In genomic region chr3:194687638-194688206, GRCh38 we compare ENCODE assay signal across 8 cellular contexts. TPM values are rescaled to one million over a fixed set of nuclear protein-coding genes. Genes with fewer than 3 reads are reported as not detected.
DNase-seq lines count a peak whose midpoint lies in the region; TF ChIP-seq lines count a peak whose summit lies in the region.

No MANE protein-coding gene starts in this region.

- DNase-seq in DMS79 (lab: John Stamatoyannopoulos, UW) (peak; percentile 74), HFF-Myc (ENCODE audit: extremely low read depth, low read depth) (no peak), NOMO-1 treated with DMSO at 0.1 percent for 48 hours (lab: John Stamatoyannopoulos, UW; ENCODE audit: unreplicated experiment) (peak; percentile 90), fibroblast of villous mesenchyme (ENCODE audit: low read depth) (peak; percentile 78), neural progenitor cell (ENCODE audit: low spot score) (peak; percentile 96), suprapubic skin (ENCODE audit: low spot score in 2 of 2) (peak; percentile 83 to 85), NCI-H1105 treated with DMSO at 0.1 percent for 48 hours (lab: John Stamatoyannopoulos, UW) (no peak)
- DNase-seq in activated T-helper 1 cell treated with anti-CD3 and anti-CD28 coated beads, Interleukin-12 subunit alpha, Interleukin-12 subunit beta, Interleukin-2, Interleukin-4 antibody, amounts not matched to agents 30 ng/mL and 10 ng/mL and 1 ng/mL, durations not matched to agents 14 hours and 24 hours and 36 hours (ENCODE audit: low spot score) = peak; percentile 68

- no peak overlapping the region for H3K27ac Mint-ChIP-seq in activated T-helper 1 cell treated with anti-CD3 and anti-CD28 coated beads, Interleukin-12 subunit alpha, Interleukin-12 subunit beta, Interleukin-2, Interleukin-4 antibody, amounts not matched to agents 30 ng/mL and 10 ng/mL and 1 ng/mL, durations not matched to agents 14 hours and 24 hours and 36 hours
- H3K27ac Mint-ChIP-seq in neural progenitor cell = no peak overlapping the region

- H3F3A ChIP-seq in neural progenitor cell (ENCODE audit: low read depth) = peaks cover 19% of the 10 kb centered on the region

- H3K27me3 ChIP-seq in neural progenitor cell (peaks cover 39% of the 10 kb centered on the region), suprapubic skin (peaks cover 4% of the 10 kb centered on the region)

- H3K27ac ChIP-seq in neural progenitor cell (no peak overlapping the region), suprapubic skin (peak overlapping the region; percentile 69)

- no peak overlapping the region for H3K9ac ChIP-seq in neural progenitor cell

- intact Hi-C loops in activated T-helper 1 cell treated with anti-CD3 and anti-CD28 coated beads, Interleukin-12 subunit alpha, Interleukin-12 subunit beta, Interleukin-2, Interleukin-4 antibody, amounts not matched to agents 30 ng/mL and 10 ng/mL and 1 ng/mL, durations not matched to agents 14 hours and 24 hours and 36 hours (cut with micrococcal nuclease) = loop anchor here (5.0 kb wide), 6 partner anchors 220 to 855 kb away; partner anchors contain the start of genes ACAP2 and PPP1R2

- peak; percentile 23 for TF ChIP-seq CTCF in HFF-Myc (IDR thresholded peaks at IDR 0.05; ENCODE audit: low read depth, low read length, missing control alignments)
- TF ChIP-seq CTCF in fibroblast of villous mesenchyme (IDR thresholded peaks at IDR 0.05; ENCODE audit: insufficient read depth, low read depth, low read length) = peak; percentile 32
- TF ChIP-seq CTCF in neural progenitor cell (IDR thresholded peaks at IDR 0.05) = peak; percentile 68
- peak; percentile 4 to 58 for TF ChIP-seq CTCF in suprapubic skin (IDR thresholded peaks at IDR 0.05)

- H3K36me3 ChIP-seq in neural progenitor cell = no peaks in the 10 kb centered on the region
- no peaks in the 10 kb centered on the region for H3K36me3 ChIP-seq in suprapubic skin

- TF ChIP-seq EP300 in suprapubic skin (IDR thresholded peaks at IDR 0.05) = no peak

- H2AFZ ChIP-seq in neural progenitor cell (replicated peaks) = peak overlapping the region; percentile 82

- peaks cover 36% of the 10 kb centered on the region for H3K27me3 Mint-ChIP-seq in activated T-helper 1 cell treated with anti-CD3 and anti-CD28 coated beads, Interleukin-12 subunit alpha, Interleukin-12 subunit beta, Interleukin-2, Interleukin-4 antibody, amounts not matched to agents 30 ng/mL and 10 ng/mL and 1 ng/mL, durations not matched to agents 14 hours and 24 hours and 36 hours (ENCODE audit: insufficient read depth)
- H3K27me3 Mint-ChIP-seq in neural progenitor cell (ENCODE audit: insufficient read depth, low read depth) = peaks cover 24% of the 10 kb centered on the region

- H3K4me3 Mint-ChIP-seq in activated T-helper 1 cell treated with anti-CD3 and anti-CD28 coated beads, Interleukin-12 subunit alpha, Interleukin-12 subunit beta, Interleukin-2, Interleukin-4 antibody, amounts not matched to agents 30 ng/mL and 10 ng/mL and 1 ng/mL, durations not matched to agents 14 hours and 24 hours and 36 hours = peak overlapping the region; percentile 92
- H3K4me3 Mint-ChIP-seq in neural progenitor cell = peak overlapping the region; percentile 92

- 0% methylated on average over 7 of the region's 57 CpGs for WGBS in suprapubic skin

- no peak for TF ChIP-seq POLR2A in suprapubic skin (IDR thresholded peaks at IDR 0.05)

- H3K36me3 Mint-ChIP-seq in activated T-helper 1 cell treated with anti-CD3 and anti-CD28 coated beads, Interleukin-12 subunit alpha, Interleukin-12 subunit beta, Interleukin-2, Interleukin-4 antibody, amounts not matched to agents 30 ng/mL and 10 ng/mL and 1 ng/mL, durations not matched to agents 14 hours and 24 hours and 36 hours (ENCODE audit: low read depth) = peaks cover 9% of the 10 kb centered on the region
- no peaks in the 10 kb centered on the region for H3K36me3 Mint-ChIP-seq in neural progenitor cell

- H3K4me1 Mint-ChIP-seq in activated T-helper 1 cell treated with anti-CD3 and anti-CD28 coated beads, Interleukin-12 subunit alpha, Interleukin-12 subunit beta, Interleukin-2, Interleukin-4 antibody, amounts not matched to agents 30 ng/mL and 10 ng/mL and 1 ng/mL, durations not matched to agents 14 hours and 24 hours and 36 hours (ENCODE audit: low read depth) = peaks cover 52% of the 10 kb centered on the region
- H3K4me1 Mint-ChIP-seq in neural progenitor cell = peaks cover 52% of the 10 kb centered on the region

- H3K9me3 ChIP-seq in neural progenitor cell (ENCODE audit: low read depth) = no peaks in the 10 kb centered on the region
- H3K9me3 ChIP-seq in suprapubic skin = no peaks in the 10 kb centered on the region

- no peaks in the 10 kb centered on the region for H3K79me2 ChIP-seq in neural progenitor cell (ENCODE audit: low read depth)

- H3K4me3 ChIP-seq in HFF-Myc (replicated peaks; ENCODE audit: low read depth, low read length) (peak overlapping the region; percentile 78), fibroblast of villous mesenchyme (ENCODE audit: low read depth, low read length) (peak overlapping the region; percentile 87), neural progenitor cell (peak overlapping the region; percentile 60), suprapubic skin (peak overlapping the region; percentile 77)

- H3K9me3 Mint-ChIP-seq in activated T-helper 1 cell treated with anti-CD3 and anti-CD28 coated beads, Interleukin-12 subunit alpha, Interleukin-12 subunit beta, Interleukin-2, Interleukin-4 antibody, amounts not matched to agents 30 ng/mL and 10 ng/mL and 1 ng/mL, durations not matched to agents 14 hours and 24 hours and 36 hours = no peaks in the 10 kb centered on the region
- H3K9me3 Mint-ChIP-seq in neural progenitor cell = peaks cover 4% of the 10 kb centered on the region

- H4K20me1 ChIP-seq in neural progenitor cell (ENCODE audit: low read depth) = no peaks in the 10 kb centered on the region

- peak overlapping the region; percentile 83 for H3K4me2 ChIP-seq in neural progenitor cell

- H3K4me1 ChIP-seq in neural progenitor cell (peaks cover 5% of the 10 kb centered on the region), suprapubic skin (peaks cover 63% of the 10 kb centered on the region)

RNA-seq across cellular contexts. Expression of gene FAM43A, which starts 2.0 kb away (rescaled TPM):
- total RNA-seq in activated T-helper 1 cell treated with anti-CD3 and anti-CD28 coated beads, Interleukin-12 subunit alpha, Interleukin-12 subunit beta, Interleukin-2, Interleukin-4 antibody, amounts not matched to agents 30 ng/mL and 10 ng/mL and 1 ng/mL, durations not matched to agents 14 hours and 24 hours and 36 hours = 13.0 and 13.1 TPM in 2 replicates
- total RNA-seq in fibroblast of villous mesenchyme = 22.0 and 37.0 TPM in 2 replicates
- total RNA-seq in neural progenitor cell (ENCODE audit: low replicate concordance) = 0.80 and 2.6 TPM in 2 replicates
- total RNA-seq in suprapubic skin = 10 to 100 TPM in 3 of 4 donors, 1 to 10 TPM in 1; 9.3 to 60.9 (median 26.9) TPM

RNA-seq across cellular contexts. Expression of gene LSG1, which starts 15.7 kb away (rescaled TPM):
- 65.1 and 66.3 TPM in 2 replicates for total RNA-seq in activated T-helper 1 cell treated with anti-CD3 and anti-CD28 coated beads, Interleukin-12 subunit alpha, Interleukin-12 subunit beta, Interleukin-2, Interleukin-4 antibody, amounts not matched to agents 30 ng/mL and 10 ng/mL and 1 ng/mL, durations not matched to agents 14 hours and 24 hours and 36 hours
- total RNA-seq in fibroblast of villous mesenchyme = 56.6 and 65.1 TPM in 2 replicates
- total RNA-seq in neural progenitor cell (ENCODE audit: low replicate concordance) = 31.0 and 41.2 TPM in 2 replicates
- total RNA-seq in suprapubic skin = 10 to 100 TPM; 51.7 to 86.5 (median 56.6) TPM

RNA-seq across cellular contexts. Expression of gene TMEM44, which starts 54.5 kb away (rescaled TPM):
- total RNA-seq in activated T-helper 1 cell treated with anti-CD3 and anti-CD28 coated beads, Interleukin-12 subunit alpha, Interleukin-12 subunit beta, Interleukin-2, Interleukin-4 antibody, amounts not matched to agents 30 ng/mL and 10 ng/mL and 1 ng/mL, durations not matched to agents 14 hours and 24 hours and 36 hours = 2.1 and 2.4 TPM in 2 replicates
- total RNA-seq in fibroblast of villous mesenchyme = 11.7 and 23.2 TPM in 2 replicates
- total RNA-seq in neural progenitor cell (ENCODE audit: low replicate concordance) = 10.4 and 25.7 TPM in 2 replicates
- total RNA-seq in suprapubic skin = 1 to 10 TPM; 1.5 to 8.2 (median 4.7) TPM

Comparison
In these comparisons a context has a peak if more than half of its experiments do, and no peak if none do; other contexts are left out.
1. DNase-seq: peak in DMS79 (single experiment), NOMO-1 treated with DMSO at 0.1 percent for 48 hours (single experiment), activated T-helper 1 cell treated with anti-CD3 and anti-CD28 coated beads, Interleukin-12 subunit alpha, Interleukin-12 subunit beta, Interleukin-2, Interleukin-4 antibody, amounts not matched to agents 30 ng/mL and 10 ng/mL and 1 ng/mL, durations not matched to agents 14 hours and 24 hours and 36 hours (single experiment), fibroblast of villous mesenchyme (single experiment), neural progenitor cell (single experiment) and suprapubic skin (2 of 2); none in HFF-Myc (single experiment) and NCI-H1105 treated with DMSO at 0.1 percent for 48 hours (single experiment).
2. Peak in every context shown above with its lines, with median percentiles within 50 percentile points of each other: H3K4me3 ChIP-seq and CTCF ChIP-seq.